ENCODE assay signal across 8 cellular contexts in genomic region chr12:7017870-7018349, GRCh38. TPM values are rescaled to one million over a fixed set of nuclear protein-coding genes. Genes with fewer than 3 reads are reported as not detected.
DNase-seq lines count a peak whose midpoint lies in the region; ATAC-seq, FAIRE-seq and TF ChIP-seq lines count a peak whose summit lies in the region.

No MANE protein-coding gene starts in this region.

- intact Hi-C loops in Right ventricle myocardium superior (cut with DNase I) (loop anchor here (5.0 kb wide), 1 partner anchor 46 kb away; the partner anchor contains the start of genes EMG1 and PHB2), sciatic nerve (cut with DNase I) (no loop called here)

- TF ChIP-seq CTCF in WI38 (IDR thresholded peaks at IDR 0.05; ENCODE audit: low read depth, low read length), result no peak

- H3K4me3 ChIP-seq in WI38 (ENCODE audit: low read depth, low read length), result peak overlapping the region; percentile 85

- peak; percentile 28 for FAIRE-seq in HTR-8/SVneo (lab: Jason Lieb, UNC)

- DNase-seq in CD1c-positive myeloid dendritic cell (ENCODE audit: extremely low spot score), result peak; percentile 27
- DNase-seq in GM19240 (ENCODE audit: insufficient read length, low spot score), result peak; percentile 6
- DNase-seq in HTR-8/SVneo (ENCODE audit: insufficient read length, low spot score), result no peak
- DNase-seq in Right ventricle myocardium superior, result no peak
- no peak for DNase-seq in sciatic nerve (ENCODE audit: low spot score)
- DNase-seq in HK-2 (ENCODE audit: unreplicated experiment), result no peak

- ATAC-seq in Right ventricle myocardium superior (ENCODE audit: poor library complexity) (peak; percentile 28), sciatic nerve (peak; percentile 11), GM18519 (IDR thresholded peaks at IDR 0.05; ENCODE audit: low FRiP score, unreplicated experiment) (no peak)

RNA-seq across cellular contexts. Expression of gene LPCAT3, which starts 0.4 kb away (rescaled TPM):
- total RNA-seq in Right ventricle myocardium superior (48.7 TPM), sciatic nerve (34.7 TPM)

RNA-seq across cellular contexts. Expression of gene C1S, which starts 42.6 kb away (rescaled TPM):
- total RNA-seq in Right ventricle myocardium superior (142 TPM), sciatic nerve (662 TPM)

RNA-seq across cellular contexts. Expression of gene EMG1, which starts 47.2 kb away (rescaled TPM):
- total RNA-seq in Right ventricle myocardium superior, result 39.0 TPM
- 42.9 TPM for total RNA-seq in sciatic nerve

RNA-seq across cellular contexts. Expression of gene PHB2, which starts 47.4 kb away (rescaled TPM):
- total RNA-seq in Right ventricle myocardium superior (136 TPM), sciatic nerve (112 TPM)

Comparison
In these comparisons a context has a peak if more than half of its experiments do, and no peak if none do; other contexts are left out.
1. DNase-seq: peak in CD1c-positive myeloid dendritic cell (single experiment) and GM19240 (single experiment); none in HTR-8/SVneo (single experiment), Right ventricle myocardium superior (single experiment), sciatic nerve (single experiment) and HK-2 (single experiment).